ENCODE assay signal across 15 cellular contexts in the genomic region with DNA sequence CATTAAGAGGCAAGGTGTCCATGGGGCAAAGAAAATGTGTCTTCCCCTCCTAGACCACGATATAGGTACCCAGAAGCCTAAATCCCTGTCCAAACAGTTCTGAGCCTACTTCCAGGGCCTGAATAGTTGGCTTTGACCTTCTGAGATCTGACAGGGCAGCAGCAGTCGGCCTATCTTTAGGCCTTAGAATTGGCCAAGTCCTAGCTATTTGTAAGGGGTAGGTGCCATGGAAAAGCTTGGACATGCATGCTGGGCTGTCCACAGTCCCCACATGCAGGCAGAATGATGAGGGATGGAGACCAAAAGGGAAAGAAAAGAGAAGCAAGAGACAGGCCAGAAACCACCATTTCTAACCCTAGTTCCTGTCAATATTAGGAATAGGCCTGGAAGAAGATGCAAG.
"Had no signal": no experiment of that assay in that cellular context is flagged by ENCODE, and none has a peak within 500 bp of the region (broad histone marks: within the 10 kb centered on the region; RNA-seq: fewer than 3 reads in every experiment).

No MANE protein-coding gene starts in this region.

- H3K4me1 ChIP-seq: esophagus muscularis mucosa, foreskin keratinocyte, gastroesophageal sphincter, left lung, lower lobe of right lung had no signal

- H3K9me3 ChIP-seq: lower lobe of right lung, mucosa of descending colon had no signal

- H3K36me3 ChIP-seq: esophagus muscularis mucosa, gastroesophageal sphincter, left lung, lower lobe of right lung had no signal

- H3K27me3 ChIP-seq: dorsolateral prefrontal cortex, esophagus muscularis mucosa, foreskin keratinocyte, gastroesophageal sphincter, left lung had no signal

- H3K27ac ChIP-seq: coronary artery, dorsolateral prefrontal cortex, esophagus muscularis mucosa, foreskin keratinocyte, gastroesophageal sphincter, left lung, lower lobe of right lung had no signal

- DNase-seq: dermis blood vessel endothelial cell; dorsolateral prefrontal cortex; effector CD4-positive, alpha-beta T cell; effector memory CD4-positive, alpha-beta T cell; foreskin keratinocyte; hippocampal formation; left cardiac atrium; left lung; lower lobe of right lung; mesenchymal stem cell; mucosa of descending colon; naive B cell had no signal

- H3K4me3 ChIP-seq: coronary artery, dorsolateral prefrontal cortex, esophagus muscularis mucosa, gastroesophageal sphincter, left lung, lower lobe of right lung, mucosa of descending colon had no signal

- ATAC-seq: foreskin keratinocyte, gastroesophageal sphincter, left lung, lower lobe of right lung, mucosa of descending colon had no signal
